Comparison of ENCODE assay signal across 11 cellular contexts in the genomic region with DNA sequence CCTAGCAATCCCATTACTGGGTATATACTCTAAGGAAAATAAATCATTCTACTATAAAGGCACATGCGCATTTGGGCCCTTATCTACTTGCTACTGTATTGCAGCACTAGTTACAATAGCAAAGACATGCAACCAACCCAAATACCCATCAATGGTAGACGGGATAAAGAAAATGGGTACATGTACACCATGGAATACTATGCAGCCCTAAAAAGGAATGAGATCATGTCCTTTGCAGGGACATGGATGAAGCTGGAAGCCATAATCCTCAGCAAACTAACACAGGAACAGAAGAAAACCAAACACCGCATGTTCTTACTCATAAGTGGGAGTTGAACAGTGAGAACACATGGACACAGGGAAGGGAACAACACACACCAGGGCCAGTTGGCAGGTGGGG. TPM values are rescaled to one million over a fixed set of nuclear protein-coding genes. Genes with fewer than 3 reads are reported as not detected.
DNase-seq lines count a peak whose midpoint lies in the region; ATAC-seq, FAIRE-seq and TF ChIP-seq lines count a peak whose summit lies in the region.
"Not testable (repeated sequence)": the region's sequence is repeated elsewhere in the genome, so short reads cannot be mapped to it uniquely, and the experiment has no call there.
"Had no signal": no experiment of that assay in that cellular context is flagged by ENCODE, and none has a peak within 500 bp of the region (broad histone marks: within the 10 kb centered on the region; RNA-seq: fewer than 3 reads in every experiment).

No MANE protein-coding gene starts in this region.

- POLR2A ChIA-PET in HEK293 (lab: Yijun Ruan, JAX); activated B cell treated with CpG ODN at 0.5 μM for 24 hours (lab: Charles Lee); K562 (lab: Yijun Ruan, JAX): not testable (repeated sequence)

- not testable (repeated sequence) for H3K27me3 ChIP-seq in K562 (ENCODE audit: control insufficient read depth in 2 of 2, insufficient read depth in 2 of 2, low read length in 2 of 2)

- H3K27ac ChIP-seq in HEK293 (ENCODE audit: extremely low read depth, low read depth, low read length); K562 (ENCODE audit: extremely low read depth, low read depth, low read length): not testable (repeated sequence)

- TF ChIP-seq CTCF in HEK293 (tag by site-specific recombination; IDR thresholded peaks at IDR 0.05); activated B cell treated with CpG ODN at 0.5 μM for 24 hours (IDR thresholded peaks at IDR 0.05); K562 (IDR thresholded peaks at IDR 0.05 in 2 of 3, conservative IDR thresholded peaks at IDR 0.05 in 1 of 3; ENCODE audit: insufficient read depth in 2 of 3, low read depth in 1 of 3, low read length in 3 of 3); progenitor cell of endocrine pancreas (IDR thresholded peaks at IDR 0.05; ENCODE audit: unreplicated experiment): not testable (repeated sequence)

- BruUV-seq in K562 (replicated peaks; lab: Mats Ljungman, UMichigan) = not testable (repeated sequence)

- TF ChIP-seq RAD21 in K562 (CRISPR knock-in tag; conservative IDR thresholded peaks at IDR 0.05 in 1 of 2, IDR thresholded peaks at IDR 0.05 in 1 of 2) = not testable (repeated sequence)

- CTCF ChIA-PET in HEK293 (lab: Yijun Ruan, JAX) (interaction anchor here (0.6 kb wide), 1 partner anchor 232 kb away, joined by 3 read pairs; no protein-coding TSS in a partner anchor), K562 (lab: Yijun Ruan, JAX; ENCODE audit: low intra/inter-chr PET ratio) (interaction anchor here (0.6 kb wide), 1 partner anchor 181 kb away, joined by 3 read pairs; no protein-coding TSS in a partner anchor)
- CTCF ChIA-PET in activated B cell treated with CpG ODN at 0.5 μM for 24 hours (lab: Charles Lee) = not testable (repeated sequence)

- not testable (repeated sequence) for DNase-seq in activated B cell treated with CpG ODN at 0.5 μM for 24 hours; activated T-helper 2 cell treated with anti-CD3 and anti-CD28 coated beads, Interferon-gamma antibody, Interleukin-2, Interleukin-4, amounts not matched to agents 10 μg/mL and 5 μg/mL and 100 μg/mL, durations not matched to agents 14 hours and 24 hours and 36 hours (ENCODE audit: low spot score); K562 (ENCODE audit: extremely low read depth in 1 of 4, low spot score in 3 of 4); progenitor cell of endocrine pancreas (ENCODE audit: low spot score, unreplicated experiment)

- not testable (repeated sequence) for TF ChIP-seq EP300 in K562 (IDR thresholded peaks at IDR 0.05; ENCODE audit: low read length)

- H3K4me3 Mint-ChIP-seq in activated B cell treated with CpG ODN at 0.5 μM for 24 hours; activated T-helper 2 cell treated with anti-CD3 and anti-CD28 coated beads, Interferon-gamma antibody, Interleukin-2, Interleukin-4, amounts not matched to agents 10 μg/mL and 5 μg/mL and 100 μg/mL, durations not matched to agents 14 hours and 24 hours and 36 hours (ENCODE audit: low read depth); progenitor cell of endocrine pancreas (ENCODE audit: low read depth): not testable (repeated sequence)

- H2AFZ ChIP-seq in K562 (ENCODE audit: low read depth, low read length) = not testable (repeated sequence)

- not testable (repeated sequence) for H3K9me1 ChIP-seq in K562 (ENCODE audit: control insufficient read depth, insufficient read depth, low read length)

- not testable (repeated sequence) for H3K36me3 ChIP-seq in HEK293 (ENCODE audit: control insufficient read depth in 2 of 2, insufficient read depth in 1 of 2, low read length in 2 of 2); K562 (ENCODE audit: control insufficient read depth, insufficient read depth, low read length)

- 30% methylated on average over 3 of the region's 3 CpGs for WGBS in K562 (ENCODE audit: insufficient coverage, low coverage, missing lambda C conversion rate)

- H4K20me1 ChIP-seq in K562 (replicated peaks; ENCODE audit: control insufficient read depth, insufficient read depth, low read length) = not testable (repeated sequence)

- ATAC-seq in activated B cell treated with CpG ODN at 0.5 μM for 24 hours (ENCODE audit: low read depth); K562: not testable (repeated sequence)

- not testable (repeated sequence) for H3K9me3 ChIP-seq in HEK293 (ENCODE audit: control insufficient read depth, insufficient read depth, low read depth, low read length); K562 (replicated peaks; ENCODE audit: control insufficient read depth, insufficient read depth, low read depth, low read length)

- not testable (repeated sequence) for H3K36me3 Mint-ChIP-seq in activated B cell treated with CpG ODN at 0.5 μM for 24 hours (ENCODE audit: low read depth); progenitor cell of endocrine pancreas (ENCODE audit: insufficient read depth)
- H3K36me3 Mint-ChIP-seq in activated T-helper 2 cell treated with anti-CD3 and anti-CD28 coated beads, Interferon-gamma antibody, Interleukin-2, Interleukin-4, amounts not matched to agents 10 μg/mL and 5 μg/mL and 100 μg/mL, durations not matched to agents 14 hours and 24 hours and 36 hours (ENCODE audit: low read depth) = peaks cover 17% of the 10 kb centered on the region

- not testable (repeated sequence) for H3K4me1 Mint-ChIP-seq in activated B cell treated with CpG ODN at 0.5 μM for 24 hours; progenitor cell of endocrine pancreas (ENCODE audit: low read depth)
- H3K4me1 Mint-ChIP-seq in activated T-helper 2 cell treated with anti-CD3 and anti-CD28 coated beads, Interferon-gamma antibody, Interleukin-2, Interleukin-4, amounts not matched to agents 10 μg/mL and 5 μg/mL and 100 μg/mL, durations not matched to agents 14 hours and 24 hours and 36 hours (ENCODE audit: low read depth) = peaks cover 19% of the 10 kb centered on the region

- not testable (repeated sequence) for TF ChIP-seq POLR2A in K562 (conservative IDR thresholded peaks at IDR 0.05)

- FAIRE-seq in K562 (lab: Jason Lieb, UNC) = not testable (repeated sequence)

- not testable (repeated sequence) for H3K9ac ChIP-seq in K562 (ENCODE audit: insufficient read depth in 1 of 2, low read depth in 2 of 2, low read length in 2 of 2)

- in situ Hi-C loops in K562 (cut with MboI) = not testable (repeated sequence)

- not testable (repeated sequence) for H3K4me3 ChIP-seq in HEK293 (ENCODE audit: low read depth, low read length); K562

- not testable (repeated sequence) for H3K4me1 ChIP-seq in HEK293 (ENCODE audit: control insufficient read depth, insufficient read depth, low read length); K562 (replicated peaks in 1 of 2; ENCODE audit: control insufficient read depth in 2 of 2, insufficient read depth in 2 of 2, low read length in 2 of 2)

- H3K4me2 ChIP-seq in K562 (ENCODE audit: insufficient read depth, low read length) = not testable (repeated sequence)

- H3K79me2 ChIP-seq in K562 (ENCODE audit: control insufficient read depth, insufficient read depth, low read length) = not testable (repeated sequence)

- not testable (repeated sequence) for H3K9me3 Mint-ChIP-seq in activated B cell treated with CpG ODN at 0.5 μM for 24 hours
- peaks cover 53% of the 10 kb centered on the region for H3K9me3 Mint-ChIP-seq in activated T-helper 2 cell treated with anti-CD3 and anti-CD28 coated beads, Interferon-gamma antibody, Interleukin-2, Interleukin-4, amounts not matched to agents 10 μg/mL and 5 μg/mL and 100 μg/mL, durations not matched to agents 14 hours and 24 hours and 36 hours
- peaks cover 36% of the 10 kb centered on the region for H3K9me3 Mint-ChIP-seq in progenitor cell of endocrine pancreas (ENCODE audit: low read depth)

- peak overlapping the region; percentile 9 for H3K27ac Mint-ChIP-seq in activated B cell treated with CpG ODN at 0.5 μM for 24 hours
- H3K27ac Mint-ChIP-seq in activated T-helper 2 cell treated with anti-CD3 and anti-CD28 coated beads, Interferon-gamma antibody, Interleukin-2, Interleukin-4, amounts not matched to agents 10 μg/mL and 5 μg/mL and 100 μg/mL, durations not matched to agents 14 hours and 24 hours and 36 hours = peak overlapping the region; percentile 18
- H3K27ac Mint-ChIP-seq in progenitor cell of endocrine pancreas = peak overlapping the region; percentile 7

- H3K27me3 Mint-ChIP-seq in activated B cell treated with CpG ODN at 0.5 μM for 24 hours; activated T-helper 2 cell treated with anti-CD3 and anti-CD28 coated beads, Interferon-gamma antibody, Interleukin-2, Interleukin-4, amounts not matched to agents 10 μg/mL and 5 μg/mL and 100 μg/mL, durations not matched to agents 14 hours and 24 hours and 36 hours (ENCODE audit: low read depth); progenitor cell of endocrine pancreas: not testable (repeated sequence)

- intact Hi-C loops in activated B cell treated with CpG ODN at 0.5 μM for 24 hours (cut with micrococcal nuclease); activated T-helper 2 cell treated with anti-CD3 and anti-CD28 coated beads, Interferon-gamma antibody, Interleukin-2, Interleukin-4, amounts not matched to agents 10 μg/mL and 5 μg/mL and 100 μg/mL, durations not matched to agents 14 hours and 24 hours and 36 hours (cut with micrococcal nuclease); K562 (cut with micrococcal nuclease): not testable (repeated sequence)

RNA-seq across cellular contexts. Expression of gene CATSPERB, which starts 54.2 kb away (rescaled TPM):
- total RNA-seq in activated B cell treated with CpG ODN at 0.5 μM for 24 hours (0.27 TPM in 1 of 2 replicates, not detected in the other), K562 (2014; rRNA removed) (0.05 and 0.45 TPM in 2 replicates), K562 (2014; rRNA removed; fragmentation: Illumina TruSeq; extraction: Trizol) (1.1 and 1.4 TPM in 2 replicates), K562 (2015; rRNA removed; fragmentation: Illumina TruSeq; extraction: Trizol) (0.98 and 1.0 TPM in 2 replicates), K562 (2021) (0.67 and 0.89 TPM in 2 replicates), progenitor cell of endocrine pancreas (5.6 and 5.7 TPM in 2 replicates)
- 0.46 and 0.69 TPM in 2 replicates for total RNA-seq in activated T-helper 2 cell treated with anti-CD3 and anti-CD28 coated beads, Interferon-gamma antibody, Interleukin-2, Interleukin-4, amounts not matched to agents 10 μg/mL and 5 μg/mL and 100 μg/mL, durations not matched to agents 14 hours and 24 hours and 36 hours
- 2.1 TPM in 1 of 2 replicates, not detected in the other for total RNA-seq in K562 (2011; cell fraction: chromatin; rRNA removed; ENCODE audit: low replicate concordance)
- total RNA-seq in K562 (2011; cell fraction: nucleolus; rRNA removed) = 1.1 TPM in 1 of 2 replicates, not detected in the other
- 1.1 TPM in 1 of 2 replicates, not detected in the other for total RNA-seq in K562 (2011; cell fraction: nucleoplasm; rRNA removed)
- polyA plus RNA-seq in K562 (2011; rRNA removed) (0.18 and 0.38 TPM in 2 replicates), K562 (2014; fragmentation: Illumina TruSeq; extraction: Trizol) (0.82 and 0.98 TPM in 2 replicates), K562 (2014; fragmentation: Nextera tagmentation; extraction: Ambion mirVana) (1 to 10 TPM in 1 of 2 experiments, under 1 TPM in 1; 0.76 to 1.0 TPM), K562 (2014; rRNA removed) (0.98 and 1.4 TPM in 2 replicates)
- 0.03 TPM in 1 of 2 replicates, not detected in the other for polyA plus RNA-seq in K562 (2011; cell fraction: cytosol; rRNA removed)
- polyA plus RNA-seq in K562 (2011; cell fraction: nucleus; rRNA removed) = 0.09 and 0.18 TPM in 2 replicates
- polyA plus RNA-seq in K562 (2012) = 1.5 and 2.7 TPM in 2 replicates
- 0.09 TPM in 1 of 2 replicates, not detected in the other for polyA minus RNA-seq in K562 (2011; rRNA and poly(A)+ RNA removed)
- polyA minus RNA-seq in K562 (2011; cell fraction: cytosol; rRNA and poly(A)+ RNA removed) = not detected in 2 replicates
- polyA minus RNA-seq in K562 (2011; cell fraction: nucleus; rRNA and poly(A)+ RNA removed) = 0.27 and 0.78 TPM in 2 replicates
- total RNA-seq: A172, A673, Daoy had no signal
- polyA plus RNA-seq: AG04450, BJ, CD14-positive monocyte had no signal
